8 cellular contexts compared by ENCODE assay signal in genomic region chr7:71227126-71227525, GRCh38.
"Had no signal": no experiment of that assay in that cellular context is flagged by ENCODE, and none has a peak within 500 bp of the region (broad histone marks: within the 10 kb centered on the region; RNA-seq: fewer than 3 reads in every experiment).

No MANE protein-coding gene starts in this region.

- H3K36me3 ChIP-seq: HAP-1 had no signal

- H3K36me3 Mint-ChIP-seq: IgD-negative memory B cell had no signal

- H3K9me3 ChIP-seq: HAP-1 had no signal

- H3K4me2 ChIP-seq: GM23338 had no signal

- ATAC-seq: GM23338, HCT116 had no signal

- H2AFZ ChIP-seq: GM23338 had no signal

- H3K4me3 ChIP-seq: GM23338, HAP-1 had no signal

- H3K4me3 Mint-ChIP-seq: GM23338, HFFc6, IgD-negative memory B cell had no signal

- H3K27ac ChIP-seq: HL-60 had no signal

- DNase-seq: H7, HFFc6, KG1 had no signal

- H3K4me1 ChIP-seq: HAP-1 had no signal

- H3K27ac Mint-ChIP-seq: GM23338, HFFc6, IgD-negative memory B cell had no signal

- H3K4me1 Mint-ChIP-seq: GM23338, IgD-negative memory B cell had no signal

- H3K27me3 Mint-ChIP-seq: IgD-negative memory B cell had no signal
